In the genomic region with DNA sequence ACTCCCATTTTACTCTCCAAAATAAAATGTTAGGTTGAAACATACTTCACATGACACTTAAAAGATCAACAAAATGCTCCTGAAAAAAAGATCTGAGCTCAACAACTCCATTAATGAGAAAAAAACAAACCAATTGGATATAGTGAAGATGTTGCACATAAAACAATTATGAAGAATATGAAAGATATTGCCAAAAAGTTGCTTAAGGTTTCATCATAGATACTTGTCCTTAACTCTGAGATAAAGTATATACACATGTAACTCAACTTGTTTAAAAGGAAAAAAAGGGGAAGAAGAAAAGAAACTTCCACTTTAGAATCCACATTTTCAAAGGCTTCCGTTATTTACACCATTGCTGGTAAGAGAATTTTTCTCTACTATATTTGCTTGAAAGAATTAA, we compare ENCODE assay signal across 1 cellular context.
TF ChIP-seq lines count a peak whose summit lies in the region.

No MANE protein-coding gene starts in this region.

TF ChIP-seq in WTC11, 78 proteins besides CTCF, POLR2A, EP300 and RAD21 (continued from another document):
- TF ChIP-seq ZNF396 (CRISPR knock-in tag; IDR thresholded peaks at IDR 0.05; ENCODE audit: borderline replicate concordance) (no peak), ATF6 (CRISPR knock-in tag; IDR thresholded peaks at IDR 0.05) (no peak), GRHL2 (CRISPR knock-in tag; IDR thresholded peaks at IDR 0.05; ENCODE audit: insufficient replicate concordance, severe bottlenecking) (no peak), E2F5 (CRISPR knock-in tag; IDR thresholded peaks at IDR 0.05) (no peak), PRDM15 (CRISPR knock-in tag; IDR thresholded peaks at IDR 0.05) (no peak)
- TF ChIP-seq, protein P1, sequence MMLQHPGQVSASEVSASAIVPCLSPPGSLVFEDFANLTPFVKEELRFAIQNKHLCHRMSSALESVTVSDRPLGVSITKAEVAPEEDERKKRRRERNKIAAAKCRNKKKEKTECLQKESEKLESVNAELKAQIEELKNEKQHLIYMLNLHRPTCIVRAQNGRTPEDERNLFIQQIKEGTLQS (CRISPR knock-in tag; conservative IDR thresholded peaks at IDR 0.05) = no peak
